Comparison of ENCODE assay signal across 12 cellular contexts in the genomic region with DNA sequence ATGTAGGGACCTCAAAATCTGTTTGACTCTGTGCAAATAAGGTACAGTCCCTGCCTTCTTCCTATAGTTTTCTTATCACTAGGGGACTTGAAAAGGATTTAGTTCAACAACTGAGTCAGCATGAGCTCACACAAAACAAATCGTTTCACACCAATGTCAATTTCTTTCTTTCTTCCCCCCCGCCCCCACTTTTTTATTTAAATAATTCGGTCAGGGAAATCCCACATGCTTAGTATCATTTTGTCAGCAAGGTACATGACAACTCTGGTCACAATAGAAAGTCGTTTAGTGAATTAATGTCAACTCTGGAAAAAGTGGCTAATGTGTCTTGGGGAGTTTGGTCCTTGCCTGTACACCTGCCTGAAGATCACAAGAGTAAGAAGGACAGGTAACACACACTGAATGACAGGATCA.
DNase-seq lines count a peak whose midpoint lies in the region; ATAC-seq, FAIRE-seq and TF ChIP-seq lines count a peak whose summit lies in the region.
"Had no signal": no experiment of that assay in that cellular context is flagged by ENCODE, and none has a peak within 500 bp of the region (broad histone marks: within the 10 kb centered on the region; RNA-seq: fewer than 3 reads in every experiment).

No MANE protein-coding gene starts in this region.

- CTCF ChIA-PET in H1 (lab: Charles Lee; ENCODE audit: partially characterized antibody), result no interaction called here

- no peak overlapping the region for H2BK5ac ChIP-seq in H1 (ENCODE audit: low read depth, low read length)

- no peak overlapping the region for H3K23ac ChIP-seq in H1 (ENCODE audit: insufficient read length)

- H3K56ac ChIP-seq in H1 (replicated peaks; ENCODE audit: insufficient read length, low read depth, low read length), result no peak overlapping the region

- no peak overlapping the region for H3K4me3 ChIP-seq in GM12864 (ENCODE audit: low read depth, low read length)
- H3K4me3 ChIP-seq in H1 (ENCODE audit: extremely low read depth in 1 of 4, insufficient read depth in 2 of 4, low read depth in 3 of 4, low read length in 4 of 4), result no peak overlapping the region
- H3K4me3 ChIP-seq in foreskin fibroblast (ENCODE audit: low read depth in 1 of 2, low read length in 2 of 2), result no peak overlapping the region
- H3K4me3 ChIP-seq: esophagus squamous epithelium had no signal

- no peak for TF ChIP-seq EP300 in H1 (IDR thresholded peaks at IDR 0.05; ENCODE audit: borderline replicate concordance in 1 of 2, low read depth in 2 of 2, low read length in 2 of 2)

- H3K9ac ChIP-seq in H1 (replicated peaks in 1 of 4; ENCODE audit: extremely low read depth in 1 of 4, low read depth in 3 of 4, low read length in 3 of 4), result no peak overlapping the region

- H4K91ac ChIP-seq in H1 (replicated peaks; ENCODE audit: insufficient read length, low read length), result no peak overlapping the region

- H3K27ac ChIP-seq in H1 (ENCODE audit: low read depth, low read length), result no peak overlapping the region
- H3K27ac ChIP-seq: esophagus squamous epithelium had no signal

- H4K8ac ChIP-seq in H1 (ENCODE audit: extremely low read depth, insufficient read depth, low read length), result no peak overlapping the region

- 83 to 100% methylated on average over 2 to 4 of the region's 4 CpGs for WGBS in H1 (ENCODE audit: extremely low coverage in 1 of 2, insufficient coverage in 1 of 2, insufficient read length in 1 of 2, insufficient replicate concordance in 2 of 2, low coverage in 1 of 2, low lambda C conversion rate in 2 of 2, missing lambda C conversion rate in 1 of 2), 2 experiments

- no peak overlapping the region for H3K4me2 ChIP-seq in H1 (ENCODE audit: insufficient read depth in 1 of 2, low read depth in 2 of 2, low read length in 2 of 2)

- no peaks in the 10 kb centered on the region for H3K79me2 ChIP-seq in H1 (ENCODE audit: control insufficient read depth in 1 of 2, insufficient read depth in 2 of 2, low read length in 2 of 2)

- H3K14ac ChIP-seq in H1 (ENCODE audit: insufficient read length), result no peak overlapping the region

- H3K36me3 ChIP-seq in H1 (ENCODE audit: control insufficient read depth in 2 of 4, insufficient read depth in 4 of 4, low read length in 3 of 4), result no peaks in the 10 kb centered on the region
- H3K36me3 ChIP-seq: esophagus squamous epithelium had no signal

- peak overlapping the region; percentile 63; the same call in 1 of the 2 replicates for H2BK15ac ChIP-seq in H1 (ENCODE audit: low read length)

- H3K9me3 ChIP-seq in H1 (ENCODE audit: insufficient read depth in 2 of 2, low read depth in 1 of 2, low read length in 1 of 2), result no peaks in the 10 kb centered on the region
- H3K9me3 ChIP-seq: esophagus squamous epithelium had no signal

- no peaks in the 10 kb centered on the region for H3K79me1 ChIP-seq in H1 (ENCODE audit: low read depth, low read length)

- H2BK12ac ChIP-seq in H1 (ENCODE audit: low read depth, low read length), result no peak overlapping the region

- TF ChIP-seq CTCF in GM12864 (IDR thresholded peaks at IDR 0.05; ENCODE audit: low read depth, low read length, missing control alignments) (no peak), H1 (IDR thresholded peaks at IDR 0.05; ENCODE audit: control extremely low read depth in 1 of 3, insufficient read depth in 1 of 3, low read depth in 1 of 3, low read length in 3 of 3) (no peak), foreskin fibroblast (IDR thresholded peaks at IDR 0.05; ENCODE audit: low read depth, low read length) (no peak)

- DNase-seq in GM12864 (ENCODE audit: low read depth) (peak; percentile 70), GM19239 (ENCODE audit: insufficient read length, low spot score) (no peak), H1 (ENCODE audit: low read depth in 1 of 2, low spot score in 2 of 2) (no peak), activated gamma-delta T cell (lab: John Stamatoyannopoulos, UW) (no peak), A172 (ENCODE audit: low spot score) (no peak), NCI-H1105 (lab: John Stamatoyannopoulos, UW) (no peak), foreskin fibroblast (no peak)
- DNase-seq: amniotic stem cell, esophagus squamous epithelium, posterior cingulate gyrus had no signal

- H2BK120ac ChIP-seq in H1 (replicated peaks; ENCODE audit: low read depth, low read length), result no peak overlapping the region

- H2BK20ac ChIP-seq in H1 (ENCODE audit: low read length), result no peak overlapping the region

- no peaks in the 10 kb centered on the region for H3K23me2 ChIP-seq in H1 (ENCODE audit: low read depth, low read length)

- no peak overlapping the region for H3K4ac ChIP-seq in H1 (replicated peaks; ENCODE audit: insufficient read length, low read depth, low read length)

- H3K18ac ChIP-seq in H1 (ENCODE audit: extremely low read depth, low read length), result no peak overlapping the region; the same call in 1 of the 2 replicates

- H2AK5ac ChIP-seq in H1 (ENCODE audit: low read depth, low read length), result no peak overlapping the region

- no peak for TF ChIP-seq POLR2A in H1 (IDR thresholded peaks at IDR 0.05; ENCODE audit: control extremely low read depth in 1 of 2, low read depth in 2 of 2, low read length in 2 of 2)

- no peak overlapping the region for H4K5ac ChIP-seq in H1 (ENCODE audit: insufficient read length, low read depth, low read length)

- no peak for TF ChIP-seq RAD21 in H1 (IDR thresholded peaks at IDR 0.05 in 1 of 2, conservative IDR thresholded peaks at IDR 0.05 in 1 of 2; ENCODE audit: low read depth in 2 of 2, low read length in 2 of 2)

- FAIRE-seq in GM19239 (lab: Jason Lieb, UNC) (peak; percentile 98), H1 (lab: Jason Lieb, UNC) (no peak)
- FAIRE-seq: HTR-8/SVneo had no signal

- H3K27me3 ChIP-seq in H1 (replicated peaks in 1 of 4; ENCODE audit: control insufficient read depth in 3 of 4, extremely low read depth in 1 of 4, insufficient read depth in 3 of 4, low read length in 3 of 4), result no peaks in the 10 kb centered on the region
- H3K27me3 ChIP-seq: esophagus squamous epithelium had no signal

- H3K4me1 ChIP-seq in H1 (replicated peaks in 1 of 4; ENCODE audit: control insufficient read depth in 3 of 4, insufficient read depth in 4 of 4, low read length in 3 of 4), result peaks cover 4 to 13% (median 11%) of the 10 kb centered on the region in 4 experiments; a peak in 6 of 7 replicates

- no peaks in the 10 kb centered on the region for H4K20me1 ChIP-seq in H1 (replicated peaks in 1 of 2; ENCODE audit: control insufficient read depth in 1 of 2, insufficient read depth in 2 of 2, low read length in 2 of 2)

- ATAC-seq in HG03342 (IDR thresholded peaks at IDR 0.05; ENCODE audit: unreplicated experiment), result peak; percentile 24

- POLR2A ChIA-PET in H1 (lab: Charles Lee; ENCODE audit: partially characterized antibody), result no interaction called here

- no peak overlapping the region for H2AFZ ChIP-seq in H1 (ENCODE audit: low read length)

TF ChIP-seq in H1, 55 proteins besides CTCF, POLR2A, EP300 and RAD21:
- TF ChIP-seq TCF12 (IDR thresholded peaks at IDR 0.05; ENCODE audit: low read depth, low read length) (no peak), CHD1 (IDR thresholded peaks at IDR 0.05; ENCODE audit: low read depth, low read length) (no peak), YY1 (IDR thresholded peaks at IDR 0.05; ENCODE audit: low read depth, low read length) (no peak)
